In genomic region chr20:5871720-5872410, GRCh38 we compare ENCODE assay signal across 17 cellular contexts. TPM values are rescaled to one million over a fixed set of nuclear protein-coding genes. Genes with fewer than 3 reads are reported as not detected.
"Had no signal": no experiment of that assay in that cellular context is flagged by ENCODE, and none has a peak within 500 bp of the region (broad histone marks: within the 10 kb centered on the region; RNA-seq: fewer than 3 reads in every experiment).

No MANE protein-coding gene starts in this region.

- H3K9me3 ChIP-seq: mucosa of descending colon had no signal

- H3K4me3 ChIP-seq: mucosa of descending colon had no signal

- FAIRE-seq: islet of Langerhans, urothelium cell line had no signal

- H3K79me2 ChIP-seq: parathyroid adenoma had no signal

- H3K27me3 ChIP-seq: brain microvascular endothelial cell had no signal

- DNase-seq: activated CD4-positive, alpha-beta T cell treated with anti-CD3 and anti-CD28 coated beads for 1 hour; activated CD4-positive, alpha-beta T cell treated with anti-CD3 and anti-CD28 coated beads, Interleukin-2, amount 50 U/mL, for 4 hours; activated naive CD4-positive, alpha-beta T cell; activated naive CD8-positive, alpha-beta T cell treated with anti-CD3 and anti-CD28 coated beads, Interleukin-2, amount 10 ng/mL, durations not matched to agents 7 days and 5 days; activated T-cell treated with anti-CD3 and anti-CD28 coated beads for 4 hours; effector memory CD8-positive, alpha-beta T cell; foreskin melanocyte; mucosa of descending colon; naive thymus-derived CD4-positive, alpha-beta T cell; stimulated activated CD4-positive, alpha-beta T cell treated with anti-CD3 and anti-CD28 coated beads, Interleukin-12 subunit alpha, Interleukin-12 subunit beta, amount 100 ng/mL, for 4 hours; stimulated activated CD4-positive, alpha-beta T cell treated with anti-CD3 and anti-CD28 coated beads, Interleukin-2, amount 100 ng/mL, for 48 hours had no signal

- ATAC-seq: effector memory CD8-positive, alpha-beta T cell; mucosa of descending colon; naive thymus-derived CD4-positive, alpha-beta T cell; stimulated activated memory B cell treated with anti-CD40 and anti-IgM and Interleukin-4, amounts not matched to agents 10 μg/mL and 1 μg/mL and 100 μg/mL, for 72 hours had no signal

- H3K9ac ChIP-seq: parathyroid adenoma had no signal

- H2AFZ ChIP-seq: parathyroid adenoma had no signal

- H3K4me1 ChIP-seq: parathyroid adenoma had no signal

- H3K36me3 ChIP-seq: brain microvascular endothelial cell had no signal

- H3K27ac ChIP-seq: brain microvascular endothelial cell, epithelial cell of prostate, parathyroid adenoma had no signal

RNA-seq across cellular contexts. Expression of gene CHGB, which starts 39.4 kb away (rescaled TPM):
- polyA plus RNA-seq: naive thymus-derived CD4-positive, alpha-beta T cell had no signal
